Comparison of ENCODE assay signal across 12 cellular contexts in the genomic region with DNA sequence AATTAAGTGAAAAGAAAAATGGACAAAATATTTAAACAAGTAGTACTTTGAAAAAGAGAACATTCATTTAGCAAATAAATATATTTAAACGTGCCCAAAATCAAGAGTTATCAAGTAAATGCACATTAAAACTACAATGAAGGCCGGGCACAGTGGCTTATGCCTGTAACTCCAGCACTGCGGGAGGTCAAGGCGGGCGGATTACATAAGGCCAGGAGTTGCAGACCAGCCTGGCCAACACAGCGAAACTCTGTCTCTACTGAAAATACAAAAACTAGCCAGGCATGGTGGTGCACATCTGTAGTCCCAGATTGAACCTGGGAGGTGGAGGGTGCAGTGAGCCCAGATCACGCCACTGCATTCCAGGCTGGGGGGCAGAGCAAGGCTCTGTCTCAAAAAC.
"Had no signal": no experiment of that assay in that cellular context is flagged by ENCODE, and none has a peak within 500 bp of the region (broad histone marks: within the 10 kb centered on the region; RNA-seq: fewer than 3 reads in every experiment).

No MANE protein-coding gene starts in this region.

- H3K27me3 Mint-ChIP-seq: activated CD8-positive, alpha-beta T cell treated with anti-CD3 and anti-CD28 coated beads for 36 hours had no signal

- H3K4me1 Mint-ChIP-seq: nephron progenitor cell had no signal

- DNase-seq: activated CD8-positive, alpha-beta memory T cell treated with anti-CD3 and anti-CD28 coated beads, Interleukin-2, amount 50 U/mL, for 4 hours; activated CD8-positive, alpha-beta T cell treated with anti-CD3 and anti-CD28 coated beads for 36 hours; activated naive CD4-positive, alpha-beta T cell treated with anti-CD3 and anti-CD28 coated beads, Interleukin-2, amount 50 U/mL, for 16 hours; glutamatergic neuron; left cardiac atrium; nephron progenitor cell; sigmoid colon; stimulated activated CD4-positive, alpha-beta T cell treated with anti-CD3 and anti-CD28 coated beads, Interleukin-12 subunit alpha, Interleukin-12 subunit beta, amount 100 ng/mL, for 4 hours; stimulated activated naive CD4-positive, alpha-beta T cell had no signal

- H3K4me3 Mint-ChIP-seq: activated T-helper 1 cell treated with anti-CD3 and anti-CD28 coated beads, Interleukin-12 subunit alpha, Interleukin-12 subunit beta, Interleukin-2, Interleukin-4 antibody, amounts not matched to agents 30 ng/mL and 10 ng/mL and 1 ng/mL, durations not matched to agents 14 hours and 24 hours and 36 hours; nephron progenitor cell; T-helper 2 cell treated with Interferon-gamma antibody and Interleukin-4, amounts not matched to agents 5 μg/mL and 100 μg/mL, for 36 hours had no signal

- H3K9me3 Mint-ChIP-seq: activated CD8-positive, alpha-beta T cell treated with anti-CD3 and anti-CD28 coated beads for 36 hours had no signal

- H3K9me3 ChIP-seq: esophagus muscularis mucosa, sigmoid colon had no signal

- H3K4me3 ChIP-seq: esophagus muscularis mucosa, sigmoid colon had no signal

- H3K27ac Mint-ChIP-seq: activated T-helper 1 cell treated with anti-CD3 and anti-CD28 coated beads, Interleukin-12 subunit alpha, Interleukin-12 subunit beta, Interleukin-2, Interleukin-4 antibody, amounts not matched to agents 30 ng/mL and 10 ng/mL and 1 ng/mL, durations not matched to agents 14 hours and 24 hours and 36 hours; nephron progenitor cell; T-helper 2 cell treated with Interferon-gamma antibody and Interleukin-4, amounts not matched to agents 5 μg/mL and 100 μg/mL, for 36 hours had no signal

- H3K36me3 ChIP-seq: sigmoid colon had no signal

- H3K27me3 ChIP-seq: esophagus muscularis mucosa, sigmoid colon had no signal
